Comparison of ENCODE assay signal across 1 cellular context in genomic region chr4:81166431-81166830, GRCh38.
TF ChIP-seq lines count a peak whose summit lies in the region.

No MANE protein-coding gene starts in this region.

TF ChIP-seq in HCT116, 20 proteins besides CTCF, POLR2A, EP300 and RAD21 (continued from another document):
- TF ChIP-seq REST (IDR thresholded peaks at IDR 0.05; ENCODE audit: low read depth) = no peak
- TF ChIP-seq YY1 (IDR thresholded peaks at IDR 0.05; ENCODE audit: extremely low read depth, insufficient replicate concordance, low read depth, low read length) = no peak
- no peak for TF ChIP-seq MAX (IDR thresholded peaks at IDR 0.05)
- TF ChIP-seq EZH2 (IDR thresholded peaks at IDR 0.05) = no peak
- no peak for TF ChIP-seq ZNF274 (IDR thresholded peaks at IDR 0.05; ENCODE audit: low read depth, low read length)
- TF ChIP-seq TCF7L2 (IDR thresholded peaks at IDR 0.05; ENCODE audit: borderline replicate concordance, extremely low read depth, insufficient read depth, insufficient read length) = no peak
- no peak for TF ChIP-seq SP1 (IDR thresholded peaks at IDR 0.05; ENCODE audit: low read depth)
- no peak; the same call in 1 of the 2 replicates for TF ChIP-seq FOSL1 (IDR thresholded peaks at IDR 0.05; ENCODE audit: low read depth)
- no peak for TF ChIP-seq SIN3A (IDR thresholded peaks at IDR 0.05; ENCODE audit: low read depth)
- no peak for TF ChIP-seq EGR1 (IDR thresholded peaks at IDR 0.05; ENCODE audit: low read depth)
- TF ChIP-seq ZBTB33 (IDR thresholded peaks at IDR 0.05; ENCODE audit: extremely low read depth, insufficient replicate concordance, low read length) = no peak
- no peak for TF ChIP-seq SRF (IDR thresholded peaks at IDR 0.05; ENCODE audit: low read depth)
- no peak for TF ChIP-seq ATF3 (IDR thresholded peaks at IDR 0.05)
- TF ChIP-seq EZH2phosphoT487 (IDR thresholded peaks at IDR 0.05; ENCODE audit: borderline replicate concordance) = no peak
- TF ChIP-seq ELF1 (IDR thresholded peaks at IDR 0.05; ENCODE audit: borderline replicate concordance, low read depth) = no peak
